ENCODE assay signal across 4 cellular contexts in genomic region chr3:53477689-53478088, GRCh38. TPM values are rescaled to one million over a fixed set of nuclear protein-coding genes. Genes with fewer than 3 reads are reported as not detected.
"Had no signal": no experiment of that assay in that cellular context is flagged by ENCODE, and none has a peak within 500 bp of the region (broad histone marks: within the 10 kb centered on the region; RNA-seq: fewer than 3 reads in every experiment).

No MANE protein-coding gene starts in this region.

RNA-seq across cellular contexts. Expression of gene CACNA1D, which starts 16.7 kb away (rescaled TPM):
- total RNA-seq: dermis microvascular lymphatic vessel endothelial cell, glomerular endothelial cell, myocyte had no signal
- polyA plus RNA-seq: immature natural killer cell had no signal
